In the genomic region with DNA sequence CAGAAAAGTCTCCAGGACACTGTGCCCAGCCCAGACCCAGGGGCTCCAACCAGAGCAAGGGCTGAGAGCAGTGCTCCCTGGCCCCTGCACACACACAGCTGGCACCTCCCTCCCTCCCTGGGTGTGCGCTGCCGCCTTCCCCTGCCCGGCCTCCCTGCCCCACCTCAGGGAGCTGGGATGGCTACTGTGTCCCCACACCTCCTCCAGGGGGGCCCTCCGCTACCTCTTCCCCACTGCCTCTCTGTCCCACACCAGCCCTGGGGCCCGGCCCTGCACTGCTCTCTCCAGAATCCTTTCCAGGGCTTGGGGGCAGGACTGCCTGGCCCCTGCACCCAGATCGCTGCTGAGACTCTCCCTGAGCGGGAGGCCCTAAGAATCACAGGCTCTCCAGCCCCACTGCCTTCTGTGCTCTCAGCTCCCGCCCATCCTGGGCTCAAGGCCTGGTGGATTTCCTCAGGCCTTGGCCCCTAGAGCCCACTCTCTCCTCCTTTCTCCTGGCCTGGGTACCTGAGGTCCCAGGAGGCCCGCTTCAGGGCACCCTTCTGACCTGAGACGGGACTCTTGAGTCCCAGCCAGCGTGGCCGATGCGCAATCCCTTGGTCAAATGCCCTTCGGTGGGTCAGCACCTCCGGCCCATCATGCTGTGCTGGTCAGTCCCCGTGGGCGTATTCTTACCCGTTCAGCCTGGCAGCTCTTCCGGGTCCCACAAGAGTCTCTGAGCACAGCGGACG, we compare ENCODE assay signal across 13 cellular contexts.
"Had no signal": no experiment of that assay in that cellular context is flagged by ENCODE, and none has a peak within 500 bp of the region (broad histone marks: within the 10 kb centered on the region; RNA-seq: fewer than 3 reads in every experiment).

No MANE protein-coding gene starts in this region.

- H3K27me3 ChIP-seq: ascending aorta, colonic mucosa, vagina had no signal

- DNase-seq: activated naive CD4-positive, alpha-beta T cell; colonic mucosa; effector CD8-positive, alpha-beta T cell; left ventricle myocardium inferior; mesendoderm; stimulated activated CD4-positive, alpha-beta T cell treated with anti-CD3 and anti-CD28 coated beads, Interleukin-12 subunit alpha, Interleukin-12 subunit beta, amount 100 ng/mL, for 4 hours; stomach had no signal

- ATAC-seq: activated CD4-positive, CD25-positive, alpha-beta regulatory T cell treated with anti-CD3 and anti-CD28 coated beads, Interleukin-2, amount 50 U/mL, for 24 hours; heart left ventricle had no signal

- H3K27ac ChIP-seq: ascending aorta, colonic mucosa, heart left ventricle, left ventricle myocardium inferior, neutrophil, prostate gland, stomach, vagina had no signal

- H3K4me3 ChIP-seq: ascending aorta, colonic mucosa, heart left ventricle, left ventricle myocardium inferior, prostate gland, stomach, vagina had no signal

- H3K36me3 ChIP-seq: ascending aorta, colonic mucosa, heart left ventricle, left ventricle myocardium inferior, neutrophil, prostate gland, stomach, vagina had no signal

- H3K4me1 ChIP-seq: ascending aorta, colonic mucosa, heart left ventricle, left ventricle myocardium inferior, prostate gland, stomach, vagina had no signal

- H3K9me3 ChIP-seq: ascending aorta, colonic mucosa, neutrophil, prostate gland, vagina had no signal
